9 cellular contexts compared by ENCODE assay signal in the genomic region with DNA sequence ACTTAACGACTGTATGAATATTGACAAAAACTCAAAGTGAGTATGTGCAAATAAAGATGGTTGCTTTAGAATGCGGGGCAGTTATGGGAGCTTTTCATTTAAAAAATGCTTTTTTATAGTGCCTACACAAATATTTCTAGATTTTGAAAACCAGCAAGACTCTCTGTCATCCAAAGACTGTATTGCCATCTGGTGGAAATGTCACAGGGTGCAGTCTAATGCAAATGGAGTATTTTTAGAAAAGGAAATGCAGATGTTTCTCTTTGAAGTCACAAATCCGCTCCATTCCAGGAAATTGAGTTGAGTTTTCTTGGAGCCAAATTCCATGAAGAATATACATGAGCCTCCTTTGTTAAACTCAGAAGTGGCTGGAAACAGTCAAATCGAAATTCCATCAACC. TPM values are rescaled to one million over a fixed set of nuclear protein-coding genes. Genes with fewer than 3 reads are reported as not detected.
DNase-seq lines count a peak whose midpoint lies in the region; FAIRE-seq and TF ChIP-seq lines count a peak whose summit lies in the region.
"Had no signal": no experiment of that assay in that cellular context is flagged by ENCODE, and none has a peak within 500 bp of the region (broad histone marks: within the 10 kb centered on the region; RNA-seq: fewer than 3 reads in every experiment).

No MANE protein-coding gene starts in this region.

- H3K27me3 ChIP-seq in OCI-LY1 (ENCODE audit: insufficient read depth, low read length) = no peaks in the 10 kb centered on the region

- H4K20me1 ChIP-seq in OCI-LY1 (ENCODE audit: insufficient read depth, low read length) = no peaks in the 10 kb centered on the region

- no peaks in the 10 kb centered on the region for H3K9me2 ChIP-seq in OCI-LY1 (ENCODE audit: low read depth, low read length)

- H3K27ac ChIP-seq in OCI-LY1 (ENCODE audit: low read depth, low read length, poor library complexity, severe bottlenecking) = no peak overlapping the region

- no peaks in the 10 kb centered on the region for H3K9me3 ChIP-seq in OCI-LY1 (ENCODE audit: low read length)

- no peaks in the 10 kb centered on the region for H3K4me1 ChIP-seq in OCI-LY1 (ENCODE audit: insufficient read depth, low read length, severe bottlenecking)

- no peaks in the 10 kb centered on the region for H3K9me3 Mint-ChIP-seq in activated T-helper 1 cell treated with anti-CD3 and anti-CD28 coated beads, Interleukin-12 subunit alpha, Interleukin-12 subunit beta, Interleukin-2, Interleukin-4 antibody, amounts not matched to agents 30 ng/mL and 10 ng/mL and 1 ng/mL, durations not matched to agents 14 hours and 24 hours and 36 hours

- H2AFZ ChIP-seq in OCI-LY1 (ENCODE audit: low read length) = no peak overlapping the region

- H3K4me2 ChIP-seq in OCI-LY1 (ENCODE audit: low read length) = no peak overlapping the region

- no peak overlapping the region for H3K4me3 Mint-ChIP-seq in activated T-helper 1 cell treated with anti-CD3 and anti-CD28 coated beads, Interleukin-12 subunit alpha, Interleukin-12 subunit beta, Interleukin-2, Interleukin-4 antibody, amounts not matched to agents 30 ng/mL and 10 ng/mL and 1 ng/mL, durations not matched to agents 14 hours and 24 hours and 36 hours

- H3K4me1 Mint-ChIP-seq in activated T-helper 1 cell treated with anti-CD3 and anti-CD28 coated beads, Interleukin-12 subunit alpha, Interleukin-12 subunit beta, Interleukin-2, Interleukin-4 antibody, amounts not matched to agents 30 ng/mL and 10 ng/mL and 1 ng/mL, durations not matched to agents 14 hours and 24 hours and 36 hours (ENCODE audit: low read depth) = peaks cover 10% of the 10 kb centered on the region

- no peaks in the 10 kb centered on the region for H3F3A ChIP-seq in OCI-LY1 (ENCODE audit: insufficient read depth, low read length)

- no peaks in the 10 kb centered on the region for H3K36me3 Mint-ChIP-seq in activated T-helper 1 cell treated with anti-CD3 and anti-CD28 coated beads, Interleukin-12 subunit alpha, Interleukin-12 subunit beta, Interleukin-2, Interleukin-4 antibody, amounts not matched to agents 30 ng/mL and 10 ng/mL and 1 ng/mL, durations not matched to agents 14 hours and 24 hours and 36 hours (ENCODE audit: low read depth)

- no peak overlapping the region for H3K27ac Mint-ChIP-seq in activated T-helper 1 cell treated with anti-CD3 and anti-CD28 coated beads, Interleukin-12 subunit alpha, Interleukin-12 subunit beta, Interleukin-2, Interleukin-4 antibody, amounts not matched to agents 30 ng/mL and 10 ng/mL and 1 ng/mL, durations not matched to agents 14 hours and 24 hours and 36 hours

- intact Hi-C loops in activated T-helper 1 cell treated with anti-CD3 and anti-CD28 coated beads, Interleukin-12 subunit alpha, Interleukin-12 subunit beta, Interleukin-2, Interleukin-4 antibody, amounts not matched to agents 30 ng/mL and 10 ng/mL and 1 ng/mL, durations not matched to agents 14 hours and 24 hours and 36 hours (cut with micrococcal nuclease) = loop anchor here (1.0 kb wide), 2 partner anchors 23 to 433 kb away; no protein-coding TSS in a partner anchor

- DNase-seq in AG08395 (ENCODE audit: low spot score) (peak; percentile 24), GM12864 (ENCODE audit: low read depth) (no peak), cerebellar cortex (ENCODE audit: low spot score) (peak; percentile 27), lung microvascular endothelial cell (ENCODE audit: low read depth in 2 of 2) (peak; percentile 51 to 64), urothelium cell line (ENCODE audit: low spot score) (no peak), UCSD-AML1 (lab: John Stamatoyannopoulos, UW; ENCODE audit: unreplicated experiment) (no peak)
- no peak for DNase-seq in activated T-helper 1 cell treated with anti-CD3 and anti-CD28 coated beads, Interleukin-12 subunit alpha, Interleukin-12 subunit beta, Interleukin-2, Interleukin-4 antibody, amounts not matched to agents 30 ng/mL and 10 ng/mL and 1 ng/mL, durations not matched to agents 14 hours and 24 hours and 36 hours (ENCODE audit: low spot score)

- H3K36me3 ChIP-seq in OCI-LY1 (ENCODE audit: insufficient read depth, low read length) = no peaks in the 10 kb centered on the region

- no peak for FAIRE-seq in urothelium cell line (lab: Jason Lieb, UNC)
- FAIRE-seq: colon had no signal

- H3K79me2 ChIP-seq in OCI-LY1 (ENCODE audit: insufficient read depth, low read length) = no peaks in the 10 kb centered on the region

- no peak overlapping the region for H3K4me3 ChIP-seq in GM12864 (ENCODE audit: low read depth, low read length)
- no peak overlapping the region for H3K4me3 ChIP-seq in OCI-LY1 (ENCODE audit: low read depth, low read length, poor library complexity, severe bottlenecking)

- no peak overlapping the region for H3K9ac ChIP-seq in OCI-LY1 (ENCODE audit: low read length)

- peaks cover 34% of the 10 kb centered on the region for H3K27me3 Mint-ChIP-seq in activated T-helper 1 cell treated with anti-CD3 and anti-CD28 coated beads, Interleukin-12 subunit alpha, Interleukin-12 subunit beta, Interleukin-2, Interleukin-4 antibody, amounts not matched to agents 30 ng/mL and 10 ng/mL and 1 ng/mL, durations not matched to agents 14 hours and 24 hours and 36 hours (ENCODE audit: insufficient read depth)

- TF ChIP-seq CTCF in GM12864 (IDR thresholded peaks at IDR 0.05; ENCODE audit: low read depth, low read length, missing control alignments) (peak; percentile 65), OCI-LY1 (IDR thresholded peaks at IDR 0.05; ENCODE audit: low read length) (peak; percentile 48; the same call in 1 of the 2 replicates)

RNA-seq across cellular contexts. Expression of a gene that starts 2.3 kb away (rescaled TPM):
- total RNA-seq in lung microvascular endothelial cell = not detected in 2 replicates
- total RNA-seq in activated T-helper 1 cell treated with anti-CD3 and anti-CD28 coated beads, Interleukin-12 subunit alpha, Interleukin-12 subunit beta, Interleukin-2, Interleukin-4 antibody, amounts not matched to agents 30 ng/mL and 10 ng/mL and 1 ng/mL, durations not matched to agents 14 hours and 24 hours and 36 hours = not detected in 2 replicates

RNA-seq across cellular contexts. Expression of a gene that starts 10.4 kb away (rescaled TPM):
- total RNA-seq in lung microvascular endothelial cell = 6.5 and 7.0 TPM in 2 replicates
- total RNA-seq in activated T-helper 1 cell treated with anti-CD3 and anti-CD28 coated beads, Interleukin-12 subunit alpha, Interleukin-12 subunit beta, Interleukin-2, Interleukin-4 antibody, amounts not matched to agents 30 ng/mL and 10 ng/mL and 1 ng/mL, durations not matched to agents 14 hours and 24 hours and 36 hours = 7.3 and 7.8 TPM in 2 replicates

Comparison
In these comparisons a context has a peak if more than half of its experiments do, and no peak if none do; other contexts are left out.
1. DNase-seq: peak in AG08395 (single experiment), cerebellar cortex (single experiment) and lung microvascular endothelial cell (2 of 2); none in GM12864 (single experiment), urothelium cell line (single experiment), UCSD-AML1 (single experiment) and activated T-helper 1 cell treated with anti-CD3 and anti-CD28 coated beads, Interleukin-12 subunit alpha, Interleukin-12 subunit beta, Interleukin-2, Interleukin-4 antibody, amounts not matched to agents 30 ng/mL and 10 ng/mL and 1 ng/mL, durations not matched to agents 14 hours and 24 hours and 36 hours (single experiment).